ENCODE assay signal across 33 cellular contexts in the genomic region with DNA sequence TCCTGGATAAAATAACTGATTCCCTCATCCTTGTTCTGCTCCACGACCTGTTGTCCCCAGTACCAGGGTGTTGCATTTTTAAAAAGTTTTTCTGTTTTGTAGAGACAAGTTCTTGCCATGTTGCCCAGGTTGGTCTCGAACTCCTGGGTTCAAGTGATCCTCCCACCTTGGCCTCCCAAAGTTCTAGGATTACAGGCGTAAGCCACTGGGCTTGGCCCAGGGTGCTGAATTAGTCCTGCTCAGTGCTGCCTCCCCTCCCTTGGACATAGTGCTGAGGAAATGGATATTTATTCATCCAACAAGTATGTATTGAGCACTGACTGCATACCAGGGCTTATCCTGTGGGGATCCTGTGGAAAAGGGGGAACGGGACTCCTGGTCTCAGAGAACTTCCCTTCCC.
"Had no signal": no experiment of that assay in that cellular context is flagged by ENCODE, and none has a peak within 500 bp of the region (broad histone marks: within the 10 kb centered on the region; RNA-seq: fewer than 3 reads in every experiment).

No MANE protein-coding gene starts in this region.

- H3K9me3 ChIP-seq: ascending aorta, colonic mucosa, esophagus squamous epithelium, heart right ventricle had no signal

- H3K27me3 ChIP-seq: ascending aorta, breast epithelium, cardiac muscle cell, colonic mucosa had no signal

- H3K9me3 Mint-ChIP-seq: activated CD4-positive, alpha-beta memory T cell treated with anti-CD3 and anti-CD28 coated beads, Interleukin-2, amount 10 ng/mL, durations not matched to agents 7 days and 5 days; activated CD4-positive, alpha-beta T cell treated with anti-CD3 and anti-CD28 coated beads, Interleukin-2, amount 10 ng/mL, durations not matched to agents 24 days and 14 days; activated naive CD4-positive, alpha-beta T cell treated with anti-CD3 and anti-CD28 coated beads, Interleukin-2, amount 10 ng/mL, durations not matched to agents 7 days and 5 days; activated naive CD4-positive, alpha-beta T cell treated with anti-CD3 and anti-CD28 coated beads, Interleukin-2, amount 50 U/mL, for 72 hours; activated naive CD8-positive, alpha-beta T cell treated with anti-CD3 and anti-CD28 coated beads, Interleukin-2, amount 10 ng/mL, durations not matched to agents 7 days and 5 days; activated T-cell treated with anti-CD3 and anti-CD28 coated beads, Interleukin-2, amount 50 U/mL, for 4 hours; activated T-helper 17 cell treated with anti-CD3 and anti-CD28 coated beads, Interleukin-2, amount 50 U/mL, for 72 hours; brain; dendritic cell treated with granulocyte-macrophage colony-stimulating factor and Interleukin-4, amounts not matched to agents 40 ng/mL and 50 ng/mL, for 4 days; effector memory CD8-positive, alpha-beta T cell; T-helper 2 cell treated with Interferon-gamma antibody and Interleukin-4, amounts not matched to agents 5 μg/mL and 100 μg/mL, for 36 hours had no signal

- H3K4me1 ChIP-seq: ascending aorta, breast epithelium, colonic mucosa, esophagus squamous epithelium, gastroesophageal sphincter, heart right ventricle had no signal

- H3K27ac Mint-ChIP-seq: activated CD4-positive, alpha-beta memory T cell treated with anti-CD3 and anti-CD28 coated beads, Interleukin-2, amount 10 ng/mL, durations not matched to agents 7 days and 5 days; activated CD4-positive, alpha-beta T cell treated with anti-CD3 and anti-CD28 coated beads for 36 hours; activated CD4-positive, alpha-beta T cell treated with anti-CD3 and anti-CD28 coated beads, Interleukin-2, amount 10 ng/mL, durations not matched to agents 24 days and 14 days; activated naive CD4-positive, alpha-beta T cell treated with anti-CD3 and anti-CD28 coated beads, Interleukin-2, amount 10 ng/mL, durations not matched to agents 7 days and 5 days; activated naive CD8-positive, alpha-beta T cell treated with anti-CD3 and anti-CD28 coated beads, Interleukin-2, amount 10 ng/mL, durations not matched to agents 7 days and 5 days; activated T-helper 17 cell treated with anti-CD3 and anti-CD28 coated beads, Interleukin-2, amount 50 U/mL, for 72 hours; brain; dendritic cell treated with granulocyte-macrophage colony-stimulating factor and Interleukin-4, amounts not matched to agents 40 ng/mL and 50 ng/mL, for 4 days; effector memory CD8-positive, alpha-beta T cell; T-helper 17 cell; T-helper 2 cell treated with Interferon-gamma antibody and Interleukin-4, amounts not matched to agents 5 μg/mL and 100 μg/mL, for 36 hours had no signal

- H3K27ac ChIP-seq: ascending aorta, breast epithelium, cardiac muscle cell, colonic mucosa, dorsolateral prefrontal cortex, epithelial cell of prostate, esophagus squamous epithelium, gastroesophageal sphincter, heart right ventricle had no signal

- ATAC-seq: activated CD4-positive, alpha-beta T cell treated with anti-CD3 and anti-CD28 coated beads for 36 hours; activated naive CD4-positive, alpha-beta T cell treated with anti-CD3 and anti-CD28 coated beads, Interleukin-2, amount 50 U/mL, for 72 hours; activated T-cell treated with anti-CD3 and anti-CD28 coated beads, Interleukin-2, amount 50 U/mL, for 4 hours; activated T-helper 17 cell treated with anti-CD3 and anti-CD28 coated beads, Interleukin-2, amount 50 U/mL, for 72 hours; effector memory CD8-positive, alpha-beta T cell; gastroesophageal sphincter; heart right ventricle; T-helper 17 cell had no signal

- H3K4me3 Mint-ChIP-seq: activated CD4-positive, alpha-beta memory T cell treated with anti-CD3 and anti-CD28 coated beads, Interleukin-2, amount 10 ng/mL, durations not matched to agents 7 days and 5 days; activated CD4-positive, alpha-beta T cell treated with anti-CD3 and anti-CD28 coated beads for 36 hours; activated CD4-positive, alpha-beta T cell treated with anti-CD3 and anti-CD28 coated beads, Interleukin-2, amount 10 ng/mL, durations not matched to agents 24 days and 14 days; activated naive CD4-positive, alpha-beta T cell treated with anti-CD3 and anti-CD28 coated beads, Interleukin-2, amount 10 ng/mL, durations not matched to agents 7 days and 5 days; activated naive CD8-positive, alpha-beta T cell treated with anti-CD3 and anti-CD28 coated beads, Interleukin-2, amount 10 ng/mL, durations not matched to agents 7 days and 5 days; activated T-cell treated with anti-CD3 and anti-CD28 coated beads, Interleukin-2, amount 50 U/mL, for 4 hours; activated T-helper 17 cell treated with anti-CD3 and anti-CD28 coated beads, Interleukin-2, amount 50 U/mL, for 72 hours; brain; dendritic cell treated with granulocyte-macrophage colony-stimulating factor and Interleukin-4, amounts not matched to agents 40 ng/mL and 50 ng/mL, for 4 days; effector memory CD8-positive, alpha-beta T cell; T-helper 17 cell; T-helper 2 cell treated with Interferon-gamma antibody and Interleukin-4, amounts not matched to agents 5 μg/mL and 100 μg/mL, for 36 hours had no signal

- DNase-seq: activated CD4-positive, alpha-beta memory T cell treated with anti-CD3 and anti-CD28 coated beads, Interleukin-2, amount 10 ng/mL, durations not matched to agents 7 days and 5 days; activated CD4-positive, alpha-beta T cell treated with anti-CD3 and anti-CD28 coated beads for 36 hours; activated CD4-positive, alpha-beta T cell treated with anti-CD3 and anti-CD28 coated beads, Interleukin-2, amount 10 ng/mL, durations not matched to agents 24 days and 14 days; activated CD4-positive, alpha-beta T cell treated with anti-CD3 and anti-CD28 coated beads, Interleukin-2, amount 50 U/mL, for 4 hours; activated CD4-positive, CD25-positive, alpha-beta regulatory T cell; activated CD4-positive, CD25-positive, alpha-beta regulatory T cell treated with anti-CD3 and anti-CD28 coated beads, Interleukin-2, amount 50 U/mL, for 72 hours; activated gamma-delta T cell; activated naive CD4-positive, alpha-beta T cell; activated naive CD4-positive, alpha-beta T cell treated with anti-CD3 and anti-CD28 coated beads, Interleukin-2, amount 10 ng/mL, durations not matched to agents 7 days and 5 days; activated naive CD8-positive, alpha-beta T cell treated with anti-CD3 and anti-CD28 coated beads, Interleukin-2, amount 10 ng/mL, durations not matched to agents 7 days and 5 days; activated T-cell treated with anti-CD3 and anti-CD28 coated beads, Interleukin-2, amount 50 U/mL, for 4 hours; central memory CD4-positive, alpha-beta T cell; cerebellar nuclear complex; colonic mucosa; dorsolateral prefrontal cortex; effector CD4-positive, alpha-beta T cell; effector memory CD8-positive, alpha-beta T cell; esophagus squamous epithelium; foreskin melanocyte; heart right ventricle; T-helper 1 cell; T-helper 17 cell; T1000 had no signal

- H3K4me3 ChIP-seq: ascending aorta, breast epithelium, cardiac muscle cell, colonic mucosa, dorsolateral prefrontal cortex, esophagus squamous epithelium, gastroesophageal sphincter, heart right ventricle had no signal

- H3K36me3 Mint-ChIP-seq: activated naive CD4-positive, alpha-beta T cell treated with anti-CD3 and anti-CD28 coated beads, Interleukin-2, amount 10 ng/mL, durations not matched to agents 7 days and 5 days; activated naive CD4-positive, alpha-beta T cell treated with anti-CD3 and anti-CD28 coated beads, Interleukin-2, amount 50 U/mL, for 72 hours; activated naive CD8-positive, alpha-beta T cell treated with anti-CD3 and anti-CD28 coated beads, Interleukin-2, amount 10 ng/mL, durations not matched to agents 7 days and 5 days; brain had no signal

- H3K36me3 ChIP-seq: ascending aorta, breast epithelium, cardiac muscle cell, colonic mucosa, esophagus squamous epithelium, gastroesophageal sphincter, heart right ventricle had no signal

- H3K4me1 Mint-ChIP-seq: activated CD4-positive, alpha-beta memory T cell treated with anti-CD3 and anti-CD28 coated beads, Interleukin-2, amount 10 ng/mL, durations not matched to agents 7 days and 5 days; activated CD4-positive, alpha-beta T cell treated with anti-CD3 and anti-CD28 coated beads for 36 hours; activated CD4-positive, alpha-beta T cell treated with anti-CD3 and anti-CD28 coated beads, Interleukin-2, amount 10 ng/mL, durations not matched to agents 24 days and 14 days; activated naive CD4-positive, alpha-beta T cell treated with anti-CD3 and anti-CD28 coated beads, Interleukin-2, amount 10 ng/mL, durations not matched to agents 7 days and 5 days; activated naive CD8-positive, alpha-beta T cell treated with anti-CD3 and anti-CD28 coated beads, Interleukin-2, amount 10 ng/mL, durations not matched to agents 7 days and 5 days; activated T-helper 17 cell treated with anti-CD3 and anti-CD28 coated beads, Interleukin-2, amount 50 U/mL, for 72 hours; T-helper 17 cell had no signal
